In genomic region chr5:55226934-55227737, GRCh38 we compare ENCODE assay signal across 1 cellular context.
TF ChIP-seq lines count a peak whose summit lies in the region.

MCIDAS (minus strand) TSS chr5:55227315; CDS start chr5:55227138, 177 bp downstream.

TF ChIP-seq in WTC11, 78 proteins besides CTCF, POLR2A, EP300 and RAD21 (continued from another document):
- TF ChIP-seq ARID4B (CRISPR knock-in tag; IDR thresholded peaks at IDR 0.05; ENCODE audit: borderline replicate concordance) (peak; percentile 15; the same call in 1 of the 2 replicates), TCF7 (CRISPR knock-in tag; IDR thresholded peaks at IDR 0.05; ENCODE audit: low read depth) (no peak), RELA (CRISPR knock-in tag; IDR thresholded peaks at IDR 0.05; ENCODE audit: borderline replicate concordance) (no peak), MAX (CRISPR knock-in tag; IDR thresholded peaks at IDR 0.05) (peak; percentile 27), ATF2 (CRISPR knock-in tag; IDR thresholded peaks at IDR 0.05; ENCODE audit: borderline replicate concordance, low read depth) (no peak), ZNF425 (CRISPR knock-in tag; conservative IDR thresholded peaks at IDR 0.05) (no peak), ZNF138 (CRISPR knock-in tag; conservative IDR thresholded peaks at IDR 0.05) (no peak), ZSCAN18 (CRISPR knock-in tag; IDR thresholded peaks at IDR 0.05) (no peak), ETV6 (CRISPR knock-in tag; IDR thresholded peaks at IDR 0.05) (peak; percentile 24; the same call in 1 of the 2 replicates), CREB1 (CRISPR knock-in tag; IDR thresholded peaks at IDR 0.05) (no peak), ERG (CRISPR knock-in tag; IDR thresholded peaks at IDR 0.05) (no peak), USF1 (CRISPR knock-in tag; IDR thresholded peaks at IDR 0.05) (peak; percentile 37), MXD4 (CRISPR knock-in tag; IDR thresholded peaks at IDR 0.05; ENCODE audit: borderline replicate concordance) (no peak)
